In genomic region chr4:159267023-159267939, GRCh38 we compare ENCODE assay signal across 10 cellular contexts.
DNase-seq lines count a peak whose midpoint lies in the region; ATAC-seq, FAIRE-seq and TF ChIP-seq lines count a peak whose summit lies in the region.
"Had no signal": no experiment of that assay in that cellular context is flagged by ENCODE, and none has a peak within 500 bp of the region (broad histone marks: within the 10 kb centered on the region; RNA-seq: fewer than 3 reads in every experiment).

No MANE protein-coding gene starts in this region.

- H3K4me1 ChIP-seq in colonic mucosa = no peaks in the 10 kb centered on the region

- no peaks in the 10 kb centered on the region for H3K27me3 Mint-ChIP-seq in CD4-positive, alpha-beta T cell
- H3K27me3 Mint-ChIP-seq in activated T-helper 17 cell treated with anti-CD3 and anti-CD28 coated beads, Interleukin-2, amount 50 U/mL, for 72 hours = no peaks in the 10 kb centered on the region

- H3K4me3 ChIP-seq in fibroblast of the aortic adventitia (ENCODE audit: low read depth, low read length) = peak overlapping the region; percentile 60
- no peak overlapping the region for H3K4me3 ChIP-seq in colonic mucosa
- H3K4me3 ChIP-seq: SK-N-MC had no signal

- no peaks in the 10 kb centered on the region for H3K36me3 ChIP-seq in colonic mucosa

- no peak overlapping the region for H3K27ac ChIP-seq in CD4-positive, alpha-beta T cell (ENCODE audit: low read depth, low read length)
- no peak overlapping the region for H3K27ac ChIP-seq in colonic mucosa
- H3K27ac ChIP-seq: SK-N-MC had no signal

- H3K27me3 ChIP-seq in CD4-positive, alpha-beta T cell (ENCODE audit: control insufficient read depth, insufficient read depth, low read length) = no peaks in the 10 kb centered on the region
- H3K27me3 ChIP-seq in colonic mucosa = no peaks in the 10 kb centered on the region

- intact Hi-C loops in CD4-positive, alpha-beta T cell (cut with DNase I, micrococcal nuclease) = no loop called here
- intact Hi-C loops in colonic mucosa (cut with DNase I) = no loop called here

- H3K4me3 Mint-ChIP-seq in CD4-positive, alpha-beta T cell = no peak overlapping the region
- H3K4me3 Mint-ChIP-seq in activated T-helper 17 cell treated with anti-CD3 and anti-CD28 coated beads, Interleukin-2, amount 50 U/mL, for 72 hours = no peak overlapping the region
- H3K4me3 Mint-ChIP-seq: neural crest cell had no signal

- no peak for TF ChIP-seq POLR2A in GM12892 (IDR thresholded peaks at IDR 0.05; ENCODE audit: low read depth, low read length)

- ATAC-seq in HG03521 (IDR thresholded peaks at IDR 0.05; ENCODE audit: unreplicated experiment) = peak; percentile 45
- ATAC-seq in CD4-positive, alpha-beta T cell (ENCODE audit: poor library complexity) = no peak
- no peak for ATAC-seq in activated T-helper 17 cell treated with anti-CD3 and anti-CD28 coated beads, Interleukin-2, amount 50 U/mL, for 72 hours (replicated peaks)

- H3K9ac ChIP-seq in colonic mucosa (ENCODE audit: low read depth in 2 of 2, low read length in 2 of 2) = no peak overlapping the region

- peak; percentile 63 for FAIRE-seq in GM12892 (lab: Jason Lieb, UNC)

- CTCF ChIA-PET in CD4-positive, alpha-beta T cell (lab: Charles Lee) = interaction anchor here (0.6 to 1.1 kb wide), 3 partner anchors 12 to 352 kb away, joined by 3 to 5 read pairs (median 4); no protein-coding TSS in a partner anchor

- TF ChIP-seq CTCF in fibroblast of the aortic adventitia (IDR thresholded peaks at IDR 0.05; ENCODE audit: insufficient read depth, low read length) (no peak), colonic mucosa (IDR thresholded peaks at IDR 0.05) (no peak)
- TF ChIP-seq CTCF in CD4-positive, alpha-beta T cell (IDR thresholded peaks at IDR 0.05) = no peak

- H3K36me3 Mint-ChIP-seq in CD4-positive, alpha-beta T cell (ENCODE audit: low read depth) = no peaks in the 10 kb centered on the region
- H3K36me3 Mint-ChIP-seq in activated T-helper 17 cell treated with anti-CD3 and anti-CD28 coated beads, Interleukin-2, amount 50 U/mL, for 72 hours (ENCODE audit: low read depth) = no peaks in the 10 kb centered on the region

- DNase-seq in GM12892 (ENCODE audit: insufficient read length) = no peak
- peak; percentile 41 for DNase-seq in fibroblast of the aortic adventitia (ENCODE audit: low read depth)
- peak; percentile 61 for DNase-seq in pulmonary artery endothelial cell (ENCODE audit: low read depth, low spot score)
- DNase-seq in KBM-7 = no peak
- DNase-seq in CD4-positive, alpha-beta T cell = no peak
- DNase-seq in colonic mucosa = no peak

- H3K4me1 Mint-ChIP-seq in CD4-positive, alpha-beta T cell (ENCODE audit: low read depth) = peaks cover 6% of the 10 kb centered on the region
- H3K4me1 Mint-ChIP-seq in activated T-helper 17 cell treated with anti-CD3 and anti-CD28 coated beads, Interleukin-2, amount 50 U/mL, for 72 hours = peaks cover 10% of the 10 kb centered on the region

- in situ Hi-C loops in KBM-7 (cut with MboI; ENCODE audit: low pct_unique_long_range_greater_than_20kb, low sequenced_read_pairs) = no loop called here

- H3K9me3 ChIP-seq in CD4-positive, alpha-beta T cell (ENCODE audit: control insufficient read depth, low read length) = no peaks in the 10 kb centered on the region
- H3K9me3 ChIP-seq in colonic mucosa = no peaks in the 10 kb centered on the region

- POLR2A ChIA-PET in CD4-positive, alpha-beta T cell (lab: Charles Lee) = no interaction called here

- H3K9me3 Mint-ChIP-seq in CD4-positive, alpha-beta T cell = no peaks in the 10 kb centered on the region
- no peaks in the 10 kb centered on the region for H3K9me3 Mint-ChIP-seq in activated T-helper 17 cell treated with anti-CD3 and anti-CD28 coated beads, Interleukin-2, amount 50 U/mL, for 72 hours
- H3K9me3 Mint-ChIP-seq: neural crest cell had no signal

- H3K27ac Mint-ChIP-seq in CD4-positive, alpha-beta T cell = no peak overlapping the region
- H3K27ac Mint-ChIP-seq in activated T-helper 17 cell treated with anti-CD3 and anti-CD28 coated beads, Interleukin-2, amount 50 U/mL, for 72 hours = no peak overlapping the region

Comparison
In these comparisons a context has a peak if more than half of its experiments do, and no peak if none do; other contexts are left out.
1. DNase-seq: peak in fibroblast of the aortic adventitia (single experiment) and pulmonary artery endothelial cell (single experiment); none in GM12892 (single experiment), KBM-7 (single experiment), CD4-positive, alpha-beta T cell (0 of 10) and colonic mucosa (single experiment).